In the genomic region with DNA sequence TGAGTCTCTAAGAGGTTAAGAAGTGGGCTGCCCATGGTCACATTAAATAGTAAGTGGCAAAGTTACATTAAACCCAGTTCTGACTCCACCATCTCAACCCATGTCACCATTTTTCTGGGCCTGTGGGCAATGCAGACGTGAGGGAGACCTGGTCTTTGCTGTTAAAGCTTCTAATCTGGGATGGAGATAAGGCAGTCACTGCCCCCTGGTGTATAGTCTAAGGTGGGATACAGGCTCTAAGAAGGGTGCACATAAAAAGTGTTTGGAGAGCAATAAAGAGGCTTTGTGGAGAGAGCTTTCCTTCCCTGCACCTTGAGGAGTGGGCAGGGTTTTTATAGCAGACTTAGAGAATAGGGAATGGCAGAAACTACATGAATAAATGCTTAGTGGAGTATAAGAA, we compare ENCODE assay signal across 9 cellular contexts.
A peak's percentile ranks its signal among the peaks of the same experiment; 100 is the strongest.
DNase-seq lines count a peak whose midpoint lies in the region; ATAC-seq, FAIRE-seq and TF ChIP-seq lines count a peak whose summit lies in the region.
"Had no signal": no experiment of that assay in that cellular context is flagged by ENCODE, and none has a peak within 500 bp of the region (broad histone marks: within the 10 kb centered on the region; RNA-seq: fewer than 3 reads in every experiment).

No MANE protein-coding gene starts in this region.

- H3K4me2 ChIP-seq in Karpas-422 (ENCODE audit: low read depth, low read length, poor library complexity, severe bottlenecking), result no peak overlapping the region
- no peak overlapping the region for H3K4me2 ChIP-seq in GM12878 (ENCODE audit: control insufficient read depth, insufficient read depth)

- peaks cover 61% of the 10 kb centered on the region for H3K4me1 Mint-ChIP-seq in nephron progenitor cell

- H3K9ac ChIP-seq in Karpas-422 (ENCODE audit: low read length) (no peak overlapping the region), GM12878 (ENCODE audit: control insufficient read depth, insufficient read depth, low read length) (no peak overlapping the region)

- RAD21 ChIA-PET in GM12878 (lab: Charles Lee; ENCODE audit: unreplicated experiment), result interaction anchor here (1.0 to 3.8 kb wide), 5 partner anchors 11 to 329 kb away, joined by 3 to 35 read pairs (median 4); no protein-coding TSS in a partner anchor

- TF ChIP-seq RAD21 in GM12878 (IDR thresholded peaks at IDR 0.05; ENCODE audit: insufficient read depth, low read depth, low read length), result peak; percentile 69

- peak; percentile 14 for TF ChIP-seq CTCF in GM12865 (IDR thresholded peaks at IDR 0.05; ENCODE audit: insufficient read depth, low read depth, low read length, missing control alignments)
- TF ChIP-seq CTCF in GM12878 (IDR thresholded peaks at IDR 0.05 in 2 of 3, conservative IDR thresholded peaks at IDR 0.05 in 1 of 3; ENCODE audit: control insufficient read depth in 2 of 3, extremely low read depth in 1 of 3, insufficient read depth in 1 of 3, low read depth in 3 of 3, low read length in 3 of 3), result peak; percentile 27 to 41 (median 35); a peak in 3 of 6 replicates
- TF ChIP-seq CTCF in nephron progenitor cell (IDR thresholded peaks at IDR 0.05), result peak; percentile 26

- H3K27ac Mint-ChIP-seq in nephron progenitor cell, result no peak overlapping the region

- intact Hi-C loops in GM12878 (cut with micrococcal nuclease; ENCODE audit: unreplicated experiment), result loop anchor here (1.0 to 5.0 kb wide), 3 partner anchors 223 to 298 kb away; no protein-coding TSS in a partner anchor

- no peak for TF ChIP-seq EP300 in GM12878 (IDR thresholded peaks at IDR 0.05; ENCODE audit: borderline replicate concordance in 1 of 2, control insufficient read depth in 1 of 2, low read depth in 2 of 2, low read length in 2 of 2)

- peaks cover 14% of the 10 kb centered on the region for H3K27me3 Mint-ChIP-seq in nephron progenitor cell (ENCODE audit: low read depth, poor library complexity)

- DNase-seq in GM12865 (ENCODE audit: low read depth), result peak; percentile 19
- peak; percentile 64 for DNase-seq in Karpas-422
- DNase-seq in GM12878 (ENCODE audit: low read depth, low spot score), result no peak
- DNase-seq in nephron progenitor cell, result no peak
- no peak for DNase-seq in T-helper 1 cell
- DNase-seq in NCI-H2196 treated with DMSO at 0.1 percent for 48 hours (lab: John Stamatoyannopoulos, UW; ENCODE audit: unreplicated experiment), result no peak
- DNase-seq in HK-2 (ENCODE audit: unreplicated experiment), result no peak
- DNase-seq: activated CD4-positive, alpha-beta T cell treated with anti-CD3 and anti-CD28 coated beads, Interleukin-2, amount 50 U/mL, for 1 hour; stimulated activated CD4-positive, alpha-beta T cell treated with anti-CD3 and anti-CD28 coated beads, Interleukin-4, amount 100 ng/mL, for 4 hours had no signal

- no peak overlapping the region for H3K27ac ChIP-seq in Karpas-422 (ENCODE audit: low read length)
- H3K27ac ChIP-seq in GM12878 (ENCODE audit: control insufficient read depth, insufficient read depth), result no peak overlapping the region

- H3K9me3 Mint-ChIP-seq in nephron progenitor cell, result no peaks in the 10 kb centered on the region

- no peaks in the 10 kb centered on the region for H4K20me1 ChIP-seq in Karpas-422 (ENCODE audit: insufficient read depth, low read depth, low read length)
- no peaks in the 10 kb centered on the region for H4K20me1 ChIP-seq in GM12878 (ENCODE audit: control insufficient read depth, insufficient read depth)

- no peaks in the 10 kb centered on the region for H3K27me3 ChIP-seq in Karpas-422 (ENCODE audit: low read length)
- H3K27me3 ChIP-seq in GM12878 (replicated peaks in 1 of 2; ENCODE audit: control insufficient read depth in 2 of 2, insufficient read depth in 2 of 2, low read length in 1 of 2), result no peaks in the 10 kb centered on the region; a peak in 1 of 4 replicates

- no peak for TF ChIP-seq POLR2A in GM12878 (IDR thresholded peaks at IDR 0.05; ENCODE audit: low read depth, low read length)

- H3K9me3 ChIP-seq in Karpas-422 (ENCODE audit: low read length), result no peaks in the 10 kb centered on the region
- H3K9me3 ChIP-seq in GM12878 (replicated peaks; ENCODE audit: control insufficient read depth, insufficient read depth, low read length), result no peaks in the 10 kb centered on the region

- BruUV-seq in GM12878 (replicated peaks; lab: Mats Ljungman, UMichigan), result no TSS peak

- H3K79me2 ChIP-seq in Karpas-422 (ENCODE audit: low read length) (no peaks in the 10 kb centered on the region), GM12878 (ENCODE audit: control insufficient read depth, insufficient read depth, low read length) (no peaks in the 10 kb centered on the region)

- FAIRE-seq in GM12878 (lab: Jason Lieb, UNC), result no peak

- POLR2A ChIA-PET in GM12878 (lab: Charles Lee), result no interaction called here

- in situ Hi-C loops in GM12878 (cut with MboI), result loop anchor here (10.0 kb wide), 1 partner anchor 300 kb away; no protein-coding TSS in a partner anchor

- no peaks in the 10 kb centered on the region for H3K36me3 Mint-ChIP-seq in nephron progenitor cell (ENCODE audit: low read depth)

- 0% methylated on average over 1 of the region's 1 CpG for WGBS in GM12878 (ENCODE audit: insufficient coverage, insufficient replicate concordance, low lambda C conversion rate, missing lambda C conversion rate)

- no peak overlapping the region for H3K4me3 Mint-ChIP-seq in nephron progenitor cell

- no peaks in the 10 kb centered on the region for H3K9me2 ChIP-seq in Karpas-422 (replicated peaks; ENCODE audit: insufficient read depth, low read length)

- H3K4me3 ChIP-seq in GM12865 (ENCODE audit: low read depth, low read length), result no peak overlapping the region
- no peak overlapping the region for H3K4me3 ChIP-seq in Karpas-422 (ENCODE audit: low read length)
- H3K4me3 ChIP-seq in GM12878, result no peak overlapping the region

- H3K4me1 ChIP-seq in Karpas-422 (ENCODE audit: low read length) (no peaks in the 10 kb centered on the region), GM12878 (ENCODE audit: control insufficient read depth, insufficient read depth, low read length) (no peaks in the 10 kb centered on the region)

- SMC1A ChIA-PET in GM12878 (lab: Charles Lee; ENCODE audit: uncharacterized antibody, unreplicated experiment), result interaction anchor here (0.8 to 2.9 kb wide), 9 partner anchors 10 to 330 kb away, joined by 3 to 24 read pairs (median 4); no protein-coding TSS in a partner anchor

- CTCF ChIA-PET in GM12878 (lab: Yijun Ruan, JAX), result interaction anchor here (0.6 to 3.0 kb wide), 10 partner anchors 23 to 415 kb away, joined by 3 to 45 read pairs (median 4); no protein-coding TSS in a partner anchor

- ATAC-seq in GM12878, result peak; percentile 76

- no peaks in the 10 kb centered on the region for H3K36me3 ChIP-seq in Karpas-422 (ENCODE audit: insufficient read depth, low read length)
- no peaks in the 10 kb centered on the region for H3K36me3 ChIP-seq in GM12878 (ENCODE audit: control insufficient read depth in 2 of 2, insufficient read depth in 2 of 2, low read length in 1 of 2)

- H2AFZ ChIP-seq in Karpas-422 (ENCODE audit: low read length), result no peak overlapping the region
- no peak overlapping the region for H2AFZ ChIP-seq in GM12878 (ENCODE audit: control insufficient read depth, low read depth, low read length)

TF ChIP-seq in GM12878, 131 proteins besides CTCF, POLR2A, EP300 and RAD21:
- TF ChIP-seq SMC3 (IDR thresholded peaks at IDR 0.05; ENCODE audit: borderline replicate concordance, low read length) (peak; percentile 50; the same call in 1 of the 2 replicates), SMAD1 (IDR thresholded peaks at IDR 0.05; ENCODE audit: low read depth, partially characterized antibody) (no peak), MYB (IDR thresholded peaks at IDR 0.05; ENCODE audit: borderline replicate concordance, low read depth, low read length) (no peak)

Comparison
In these comparisons a context has a peak if more than half of its experiments do, and no peak if none do; other contexts are left out.
1. DNase-seq: peak in GM12865 (single experiment) and Karpas-422 (single experiment); none in GM12878 (single experiment), nephron progenitor cell (single experiment), T-helper 1 cell (0 of 5), NCI-H2196 treated with DMSO at 0.1 percent for 48 hours (single experiment) and HK-2 (single experiment).
2. Peak in every context shown above with its lines, with median percentiles within 50 percentile points of each other: CTCF ChIP-seq.